ENCODE assay signal across 8 cellular contexts in genomic region chr15:74776851-74777768, GRCh38. TPM values are rescaled to one million over a fixed set of nuclear protein-coding genes. Genes with fewer than 3 reads are reported as not detected.
A peak's percentile ranks its signal among the peaks of the same experiment; 100 is the strongest.
DNase-seq lines count a peak whose midpoint lies in the region; ATAC-seq and TF ChIP-seq lines count a peak whose summit lies in the region.
"Had no signal": no experiment of that assay in that cellular context is flagged by ENCODE, and none has a peak within 500 bp of the region (broad histone marks: within the 10 kb centered on the region; RNA-seq: fewer than 3 reads in every experiment).

No MANE protein-coding gene starts in this region.

- POLR2A ChIA-PET in activated CD4-positive, alpha-beta memory T cell treated with anti-CD3 and anti-CD28 coated beads, Interleukin-2, amount 10 ng/mL, durations not matched to agents 7 days and 5 days (lab: Charles Lee), result interaction anchor here (0.6 to 27.8 kb wide), 22 partner anchors 9 to 425 kb away, joined by 3 to 1214 read pairs (median 3); partner anchors contain the start of genes ARID3B, C15orf39, CLK3 and COX5A

- TF ChIP-seq POLR2A in stomach (IDR thresholded peaks at IDR 0.05), result no peak

- peak overlapping the region; percentile 68 for H3K4me3 Mint-ChIP-seq in activated CD4-positive, alpha-beta memory T cell treated with anti-CD3 and anti-CD28 coated beads, Interleukin-2, amount 10 ng/mL, durations not matched to agents 7 days and 5 days

- H3K36me3 ChIP-seq in KOPT-K1 (ENCODE audit: insufficient read depth, low read length) (no peaks in the 10 kb centered on the region), heart right ventricle (no peaks in the 10 kb centered on the region), stomach (no peaks in the 10 kb centered on the region)

- ATAC-seq in GM19324 (IDR thresholded peaks at IDR 0.05; ENCODE audit: low FRiP score, unreplicated experiment) (peak; percentile 31), heart right ventricle (peak in 4 of 8 donors; percentile 7 to 31 (median 17))

- H3K27me3 Mint-ChIP-seq in activated CD4-positive, alpha-beta memory T cell treated with anti-CD3 and anti-CD28 coated beads, Interleukin-2, amount 10 ng/mL, durations not matched to agents 7 days and 5 days, result no peaks in the 10 kb centered on the region

- H3K27ac ChIP-seq in KOPT-K1 (ENCODE audit: low read depth, low read length, poor library complexity, severe bottlenecking) (peak overlapping the region; percentile 98), heart right ventricle (peak overlapping the region in 8 of 10 donors; percentile 19 to 96 (median 37)), stomach (peak overlapping the region; percentile 43 to 95 (median 63))

- TF ChIP-seq EP300 in stomach (IDR thresholded peaks at IDR 0.05), result no peak

- no peaks in the 10 kb centered on the region for H3K9me3 Mint-ChIP-seq in activated CD4-positive, alpha-beta memory T cell treated with anti-CD3 and anti-CD28 coated beads, Interleukin-2, amount 10 ng/mL, durations not matched to agents 7 days and 5 days

- 13 to 18% methylated on average over 13 of the region's 13 CpGs for WGBS in heart right ventricle, 2 donors
- WGBS in stomach, 5 donors, result 35 to 61% (median 52%) methylated on average over 11 to 13 of the region's 13 CpGs

- peak; percentile 60 for DNase-seq in activated CD4-positive, alpha-beta memory T cell treated with anti-CD3 and anti-CD28 coated beads, Interleukin-2, amount 10 ng/mL, durations not matched to agents 7 days and 5 days
- DNase-seq in heart right ventricle (no peak), stomach (no peak), pons (ENCODE audit: low spot score) (no peak), NCI-H1436 (lab: John Stamatoyannopoulos, UW) (no peak)

- H3K27me3 ChIP-seq in heart right ventricle (no peaks in the 10 kb centered on the region), stomach (no peaks in the 10 kb centered on the region)

- H3K36me3 Mint-ChIP-seq in activated CD4-positive, alpha-beta memory T cell treated with anti-CD3 and anti-CD28 coated beads, Interleukin-2, amount 10 ng/mL, durations not matched to agents 7 days and 5 days (ENCODE audit: low read depth), result peaks cover 19% of the 10 kb centered on the region

- H3K27ac Mint-ChIP-seq in activated CD4-positive, alpha-beta memory T cell treated with anti-CD3 and anti-CD28 coated beads, Interleukin-2, amount 10 ng/mL, durations not matched to agents 7 days and 5 days, result peak overlapping the region; percentile 100

- TF ChIP-seq CTCF in heart right ventricle (IDR thresholded peaks at IDR 0.05) (no peak), stomach (IDR thresholded peaks at IDR 0.05) (no peak)

- CTCF ChIA-PET in activated CD4-positive, alpha-beta memory T cell treated with anti-CD3 and anti-CD28 coated beads, Interleukin-2, amount 10 ng/mL, durations not matched to agents 7 days and 5 days (lab: Charles Lee), result interaction anchor here (0.7 to 38.3 kb wide), 13 partner anchors 3 to 673 kb away, joined by 3 to 1235 read pairs (median 5); partner anchors contain the start of genes CSK, FAM219B, LMAN1L and RPP25

- H3K4me1 Mint-ChIP-seq in activated CD4-positive, alpha-beta memory T cell treated with anti-CD3 and anti-CD28 coated beads, Interleukin-2, amount 10 ng/mL, durations not matched to agents 7 days and 5 days, result peaks cover 71% of the 10 kb centered on the region

- H3K4me3 ChIP-seq in heart right ventricle (peak overlapping the region in 1 of 10 donors; percentile 12), stomach (no peak overlapping the region)

- H3K4me1 ChIP-seq in heart right ventricle (peaks cover 15 to 81% (median 33%) of the 10 kb centered on the region in 9 donors), stomach (peaks cover 25 to 67% (median 43%) of the 10 kb centered on the region in 4 donors)

- intact Hi-C loops in heart right ventricle (cut with DNase I) (loop anchor here in 4 of 10 donors (5.0 to 10.0 kb wide), 4 partner anchors 58 to 402 kb away; partner anchors contain the start of gene FAM219B (in 1 of the 4)), stomach (cut with DNase I; ENCODE audit: low total_unique reads) (no loop called here)

- H3K9me3 ChIP-seq in KOPT-K1 (ENCODE audit: insufficient read depth, low read length, poor library complexity, severe bottlenecking) (no peaks in the 10 kb centered on the region), heart right ventricle (no peaks in the 10 kb centered on the region), stomach (no peaks in the 10 kb centered on the region)

RNA-seq across cellular contexts. Expression of gene CSK, which starts 4.8 kb away (rescaled TPM):
- 100 to 1,000 TPM; 330 to 341 TPM for total RNA-seq in activated CD4-positive, alpha-beta memory T cell treated with anti-CD3 and anti-CD28 coated beads, Interleukin-2, amount 10 ng/mL, durations not matched to agents 7 days and 5 days
- 10 to 100 TPM; 20.3 to 48.6 (median 24.8) TPM for total RNA-seq in heart right ventricle
- polyA plus RNA-seq in heart right ventricle, result 10 to 100 TPM; 19.7 to 35.2 TPM
- 10 to 100 TPM; 15.2 to 61.0 (median 20.7) TPM for total RNA-seq in stomach
- polyA plus RNA-seq in stomach, result 10 to 100 TPM; 21.8 to 33.4 (median 26.2) TPM

RNA-seq across cellular contexts. Expression of gene CYP1A2, which starts 28.5 kb away (rescaled TPM):
- not detected for total RNA-seq in activated CD4-positive, alpha-beta memory T cell treated with anti-CD3 and anti-CD28 coated beads, Interleukin-2, amount 10 ng/mL, durations not matched to agents 7 days and 5 days
- total RNA-seq in heart right ventricle (under 1 TPM in 1 of 10 donors, not detected in 9; 0.11 TPM), stomach (not detected)
- polyA plus RNA-seq in heart right ventricle (not detected), stomach (not detected)
- total RNA-seq: myocyte had no signal

RNA-seq across cellular contexts. Expression of gene LMAN1L, which starts 35.5 kb away (rescaled TPM):
- under 1 TPM; 0.48 to 0.63 TPM for total RNA-seq in activated CD4-positive, alpha-beta memory T cell treated with anti-CD3 and anti-CD28 coated beads, Interleukin-2, amount 10 ng/mL, durations not matched to agents 7 days and 5 days
- total RNA-seq in heart right ventricle, result 10 to 100 TPM in 4 of 10 donors, 1 to 10 TPM in 6; 6.3 to 47.4 (median 9.0) TPM
- polyA plus RNA-seq in heart right ventricle, result 10 to 100 TPM in 1 of 2 donors, under 1 TPM in 1; 0.03 to 18.4 TPM
- total RNA-seq in stomach, result 10 to 100 TPM in 1 of 5 donors, 1 to 10 TPM in 1, not detected in 3; 5.9 to 83.5 TPM
- polyA plus RNA-seq in stomach, result not detected
- total RNA-seq: myocyte had no signal

RNA-seq across cellular contexts. Expression of gene CPLX3, which starts 49.3 kb away (rescaled TPM):
- under 1 TPM in 1 of 2 experiments, not detected in 1; 0.18 TPM for total RNA-seq in activated CD4-positive, alpha-beta memory T cell treated with anti-CD3 and anti-CD28 coated beads, Interleukin-2, amount 10 ng/mL, durations not matched to agents 7 days and 5 days
- 1 to 10 TPM in 7 of 10 donors, under 1 TPM in 2, not detected in 1; 0.64 to 6.1 (median 1.3) TPM for total RNA-seq in heart right ventricle
- 10 to 100 TPM in 1 of 2 donors, under 1 TPM in 1; 0.04 to 14.6 TPM for polyA plus RNA-seq in heart right ventricle
- 10 to 100 TPM in 2 of 5 donors, not detected in 3; 37.5 to 57.8 TPM for total RNA-seq in stomach
- 1 to 10 TPM in 1 of 3 donors, under 1 TPM in 1, not detected in 1; 0.61 to 1.4 TPM for polyA plus RNA-seq in stomach
- total RNA-seq: myocyte had no signal

RNA-seq across cellular contexts. Expression of gene CYP1A1, which starts 51.8 kb away (rescaled TPM):
- 1 to 10 TPM; 2.0 to 2.1 TPM for total RNA-seq in activated CD4-positive, alpha-beta memory T cell treated with anti-CD3 and anti-CD28 coated beads, Interleukin-2, amount 10 ng/mL, durations not matched to agents 7 days and 5 days
- total RNA-seq in heart right ventricle (under 1 TPM in 6 of 10 donors, not detected in 4; 0.13 to 0.53 (median 0.42) TPM), stomach (under 1 TPM in 3 of 5 donors, not detected in 2; 0.37 to 0.58 (median 0.43) TPM)
- polyA plus RNA-seq in heart right ventricle (under 1 TPM; 0.20 to 0.88 TPM), stomach (under 1 TPM in 1 of 3 donors, not detected in 2; 0.20 TPM)
- total RNA-seq: myocyte had no signal

Comparison
In these comparisons a context has a peak if more than half of its experiments do, and no peak if none do; other contexts are left out.
1. H3K27ac ChIP-seq: peak in every context shown above with its lines; median percentile 98 in KOPT-K1; 63 in stomach; 37 in heart right ventricle.
2. RNA of gene CSK, which starts 4.8 kb away (total RNA-seq): 330 to 341 TPM in activated CD4-positive, alpha-beta memory T cell treated with anti-CD3 and anti-CD28 coated beads, Interleukin-2, amount 10 ng/mL, durations not matched to agents 7 days and 5 days; 20.3 to 48.6 TPM in heart right ventricle and 15.2 to 61.0 TPM in stomach; every median in the first group is over 4 times any median in the second.